ENCODE assay signal across 30 cellular contexts in the genomic region with DNA sequence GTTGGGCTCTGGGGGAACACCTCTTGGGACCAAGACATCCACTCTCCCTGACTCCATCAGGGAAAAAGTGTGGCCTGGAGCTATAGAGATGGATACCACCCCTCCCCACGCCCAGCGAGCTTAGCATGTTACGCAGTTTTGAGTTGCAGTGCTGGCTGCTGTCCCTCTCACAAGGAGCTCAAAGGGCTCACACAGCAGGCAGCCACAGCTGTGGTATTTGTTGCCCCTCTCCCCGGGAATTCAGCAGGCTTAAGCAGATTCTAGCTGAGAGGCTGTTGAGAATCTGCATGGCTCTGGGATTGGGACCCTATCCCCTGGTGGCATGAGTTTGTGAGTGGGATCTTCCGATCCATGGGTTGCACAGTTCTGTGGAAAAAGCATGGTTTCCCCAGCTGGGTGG.
"Had no signal": no experiment of that assay in that cellular context is flagged by ENCODE, and none has a peak within 500 bp of the region (broad histone marks: within the 10 kb centered on the region; RNA-seq: fewer than 3 reads in every experiment).

No MANE protein-coding gene starts in this region.

- H3K4me3 ChIP-seq: PC-9 had no signal

- H3K4me2 ChIP-seq: PC-9 had no signal

- H3K36me3 Mint-ChIP-seq: activated naive CD8-positive, alpha-beta T cell; brain had no signal

- ATAC-seq: activated CD4-positive, alpha-beta T cell treated with anti-CD3 and anti-CD28 coated beads for 36 hours; activated CD4-positive, CD25-positive, alpha-beta regulatory T cell treated with anti-CD3 and anti-CD28 coated beads, Interleukin-2, amount 50 U/mL, for 24 hours; activated CD8-positive, alpha-beta T cell treated with anti-CD3 and anti-CD28 coated beads, Interleukin-2, amount 10 ng/mL, durations not matched to agents 7 days and 5 days; activated naive CD8-positive, alpha-beta T cell treated with anti-CD3 and anti-CD28 coated beads, Interleukin-2, amount 50 U/mL, for 24 hours; Right ventricle myocardium inferior had no signal

- H3K27me3 Mint-ChIP-seq: activated CD4-positive, alpha-beta T cell treated with anti-CD3 and anti-CD28 coated beads for 36 hours; activated CD4-positive, alpha-beta T cell treated with anti-CD3 and anti-CD28 coated beads, Interleukin-2, amount 10 ng/mL, durations not matched to agents 7 days and 5 days; activated naive CD8-positive, alpha-beta T cell treated with anti-CD3 and anti-CD28 coated beads, Interleukin-2, amount 50 U/mL, for 24 hours; activated T-cell treated with anti-CD3 and anti-CD28 coated beads, Interleukin-2, amount 50 U/mL, for 24 hours had no signal

- H3K4me3 Mint-ChIP-seq: activated CD4-positive, alpha-beta T cell treated with anti-CD3 and anti-CD28 coated beads for 36 hours; activated CD4-positive, alpha-beta T cell treated with anti-CD3 and anti-CD28 coated beads, Interleukin-2, amount 10 ng/mL, durations not matched to agents 7 days and 5 days; activated CD8-positive, alpha-beta T cell treated with anti-CD3 and anti-CD28 coated beads, Interleukin-2, amount 10 ng/mL, durations not matched to agents 7 days and 5 days; activated naive CD4-positive, alpha-beta T cell treated with anti-CD3 and anti-CD28 coated beads for 36 hours; activated naive CD8-positive, alpha-beta T cell; activated naive CD8-positive, alpha-beta T cell treated with anti-CD3 and anti-CD28 coated beads, Interleukin-2, amount 50 U/mL, for 24 hours; activated T-cell treated with anti-CD3 and anti-CD28 coated beads, Interleukin-2, amount 50 U/mL, for 24 hours; brain had no signal

- DNase-seq: activated CD4-positive, alpha-beta T cell treated with anti-CD3 and anti-CD28 coated beads for 36 hours; activated CD4-positive, alpha-beta T cell treated with anti-CD3 and anti-CD28 coated beads, Interleukin-2, amount 10 ng/mL, durations not matched to agents 7 days and 5 days; activated CD4-positive, alpha-beta T cell treated with anti-CD3 and anti-CD28 coated beads, Interleukin-2, amount 50 U/mL, for 48 hours; activated CD8-positive, alpha-beta T cell treated with anti-CD3 and anti-CD28 coated beads, Interleukin-2, amount 10 ng/mL, durations not matched to agents 7 days and 5 days; activated gamma-delta T cell treated with Interleukin-2 at 50 U/mL for 16 hours; activated naive CD4-positive, alpha-beta T cell treated with anti-CD3 and anti-CD28 coated beads for 36 hours; activated naive CD8-positive, alpha-beta T cell treated with anti-CD3 and anti-CD28 coated beads, Interleukin-2, amount 50 U/mL, for 24 hours; activated T-cell treated with anti-CD3 and anti-CD28 coated beads, Interleukin-2, amount 50 U/mL, for 24 hours; anterior cingulate cortex; caudate nucleus; cerebellar nuclear complex; Karpas-422; KBM-7; NCI-H1105 treated with DMSO at 0.1 percent for 48 hours; NCI-H1436; NCI-H1694 treated with DMSO at 0.1 percent for 48 hours; NCI-H2029; NCI-H510A; NCI-H526; NCI-H748 treated with DMSO at 0.1 percent for 48 hours; NK-92 treated with Interleukin-12 subunit alpha and Interleukin-12 subunit beta, amount 100 ng/mL, for 24 hours; PC-9; SIG-M5; SW 1271; T1000 had no signal

- H3K27ac Mint-ChIP-seq: activated CD4-positive, alpha-beta T cell treated with anti-CD3 and anti-CD28 coated beads for 36 hours; activated CD4-positive, alpha-beta T cell treated with anti-CD3 and anti-CD28 coated beads, Interleukin-2, amount 10 ng/mL, durations not matched to agents 7 days and 5 days; activated CD8-positive, alpha-beta T cell treated with anti-CD3 and anti-CD28 coated beads, Interleukin-2, amount 10 ng/mL, durations not matched to agents 7 days and 5 days; activated naive CD4-positive, alpha-beta T cell treated with anti-CD3 and anti-CD28 coated beads for 36 hours; activated naive CD8-positive, alpha-beta T cell; activated naive CD8-positive, alpha-beta T cell treated with anti-CD3 and anti-CD28 coated beads, Interleukin-2, amount 50 U/mL, for 24 hours; activated T-cell treated with anti-CD3 and anti-CD28 coated beads, Interleukin-2, amount 50 U/mL, for 24 hours; brain had no signal

- H3K4me1 Mint-ChIP-seq: activated CD4-positive, alpha-beta T cell treated with anti-CD3 and anti-CD28 coated beads for 36 hours; activated CD4-positive, alpha-beta T cell treated with anti-CD3 and anti-CD28 coated beads, Interleukin-2, amount 10 ng/mL, durations not matched to agents 7 days and 5 days; activated naive CD8-positive, alpha-beta T cell treated with anti-CD3 and anti-CD28 coated beads, Interleukin-2, amount 50 U/mL, for 24 hours; brain had no signal

- H3K27ac ChIP-seq: PC-9, RWPE1 had no signal

- H2AFZ ChIP-seq: PC-9 had no signal
